In the genomic region with DNA sequence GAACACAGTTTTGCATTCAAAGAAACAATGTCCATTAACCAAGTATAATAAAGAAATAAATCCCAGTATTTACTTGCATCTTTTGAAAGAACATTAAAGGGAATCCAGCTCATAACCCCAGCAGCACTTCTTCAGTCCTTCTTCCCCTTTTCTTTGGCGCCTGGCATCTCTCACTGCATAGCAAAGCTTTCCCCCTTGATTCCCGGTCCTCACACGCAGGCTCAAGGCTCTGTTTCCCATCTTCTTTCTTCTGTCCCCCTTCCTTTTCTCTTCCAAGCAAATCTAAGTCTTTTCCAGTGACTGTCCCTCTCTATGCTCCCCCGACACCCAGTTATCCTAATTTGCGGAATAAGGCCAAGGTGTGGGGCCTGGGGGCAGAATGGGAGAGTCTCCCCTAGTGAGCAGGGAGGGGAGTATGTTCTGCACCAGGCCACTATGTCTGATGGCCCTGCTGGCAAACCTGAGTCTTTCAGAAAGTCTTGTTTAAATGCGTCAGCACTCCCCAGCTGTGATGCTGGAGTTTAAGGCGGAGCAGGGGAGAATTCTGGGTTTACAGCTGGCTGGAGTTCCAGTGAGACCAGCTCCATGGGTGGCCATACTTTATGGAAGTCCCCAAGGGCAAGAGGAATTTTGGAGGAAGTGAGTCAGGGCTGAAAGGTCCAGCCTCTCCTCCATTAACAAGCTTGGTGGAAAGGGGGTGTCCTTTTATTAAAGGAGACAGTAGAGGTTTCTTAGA, we compare ENCODE assay signal across 10 cellular contexts. TPM values are rescaled to one million over a fixed set of nuclear protein-coding genes. Genes with fewer than 3 reads are reported as not detected.
DNase-seq lines count a peak whose midpoint lies in the region; ATAC-seq, FAIRE-seq and TF ChIP-seq lines count a peak whose summit lies in the region.
"Had no signal": no experiment of that assay in that cellular context is flagged by ENCODE, and none has a peak within 500 bp of the region (broad histone marks: within the 10 kb centered on the region; RNA-seq: fewer than 3 reads in every experiment).

No MANE protein-coding gene starts in this region.

- no peaks in the 10 kb centered on the region for H4K20me1 ChIP-seq in astrocyte (ENCODE audit: insufficient read depth, low read length)

- peaks cover 40% of the 10 kb centered on the region for H3K36me3 Mint-ChIP-seq in astrocyte (ENCODE audit: low read depth, unreplicated experiment)
- H3K36me3 Mint-ChIP-seq in activated CD4-positive, alpha-beta memory T cell treated with anti-CD3 and anti-CD28 coated beads, Interleukin-2, amount 10 ng/mL, durations not matched to agents 7 days and 5 days (ENCODE audit: low read depth), result peaks cover 43% of the 10 kb centered on the region

- H3K79me2 ChIP-seq in astrocyte (ENCODE audit: insufficient read depth, low read length), result no peaks in the 10 kb centered on the region

- no peak overlapping the region for H3K4me3 ChIP-seq in astrocyte (ENCODE audit: insufficient read depth, low read depth, low read length)

- peak; percentile 93 for DNase-seq in HCEC 1CT
- DNase-seq in astrocyte (ENCODE audit: low read depth), result peak; percentile 90
- DNase-seq in left cardiac atrium, result peak; percentile 71
- peak; percentile 99 for DNase-seq in smooth muscle cell of the brain vasculature (ENCODE audit: low read depth, low spot score)
- no peak for DNase-seq in activated CD4-positive, alpha-beta memory T cell treated with anti-CD3 and anti-CD28 coated beads, Interleukin-2, amount 10 ng/mL, durations not matched to agents 7 days and 5 days
- DNase-seq in KG1 (lab: John Stamatoyannopoulos, UW), result no peak
- DNase-seq in stimulated activated CD4-positive, alpha-beta T cell treated with anti-CD3 and anti-CD28 coated beads, Interleukin-15, amount 100 ng/mL, for 24 hours, result no peak
- no peak for DNase-seq in stimulated activated CD4-positive, alpha-beta T cell treated with anti-CD3 and anti-CD28 coated beads, Interleukin-4, amount 100 ng/mL, for 1 hour

- H3K9me3 ChIP-seq in astrocyte (ENCODE audit: insufficient read depth, low read depth, low read length), result no peaks in the 10 kb centered on the region

- intact Hi-C loops in left cardiac atrium (cut with DNase I), result no loop called here

- ATAC-seq in left cardiac atrium, result peak; percentile 58 to 60

- no peaks in the 10 kb centered on the region for H3K9me3 Mint-ChIP-seq in astrocyte (ENCODE audit: unreplicated experiment)
- no peaks in the 10 kb centered on the region for H3K9me3 Mint-ChIP-seq in activated CD4-positive, alpha-beta memory T cell treated with anti-CD3 and anti-CD28 coated beads, Interleukin-2, amount 10 ng/mL, durations not matched to agents 7 days and 5 days

- no peaks in the 10 kb centered on the region for H3K36me3 ChIP-seq in astrocyte (ENCODE audit: insufficient read depth, low read length)

- peaks cover 41% of the 10 kb centered on the region for H3K4me1 Mint-ChIP-seq in astrocyte (ENCODE audit: low read depth, unreplicated experiment)
- H3K4me1 Mint-ChIP-seq in activated CD4-positive, alpha-beta memory T cell treated with anti-CD3 and anti-CD28 coated beads, Interleukin-2, amount 10 ng/mL, durations not matched to agents 7 days and 5 days, result no peaks in the 10 kb centered on the region

- peak overlapping the region; percentile 64 for H3K27ac Mint-ChIP-seq in astrocyte (ENCODE audit: unreplicated experiment)
- no peak overlapping the region for H3K27ac Mint-ChIP-seq in activated CD4-positive, alpha-beta memory T cell treated with anti-CD3 and anti-CD28 coated beads, Interleukin-2, amount 10 ng/mL, durations not matched to agents 7 days and 5 days

- peak overlapping the region; percentile 44 for H3K9ac ChIP-seq in astrocyte (ENCODE audit: low read length)

- H3K4me2 ChIP-seq in astrocyte (ENCODE audit: low read length), result peak overlapping the region; percentile 67

- CTCF ChIA-PET in activated CD4-positive, alpha-beta memory T cell treated with anti-CD3 and anti-CD28 coated beads, Interleukin-2, amount 10 ng/mL, durations not matched to agents 7 days and 5 days (lab: Charles Lee), result interaction anchor here (1.3 to 3.8 kb wide), 4 partner anchors 8 to 89 kb away, joined by 3 to 24 read pairs (median 10); no protein-coding TSS in a partner anchor

- peak overlapping the region; percentile 10 for H3K4me3 Mint-ChIP-seq in astrocyte (ENCODE audit: unreplicated experiment)
- H3K4me3 Mint-ChIP-seq in activated CD4-positive, alpha-beta memory T cell treated with anti-CD3 and anti-CD28 coated beads, Interleukin-2, amount 10 ng/mL, durations not matched to agents 7 days and 5 days, result no peak overlapping the region

- POLR2A ChIA-PET in activated CD4-positive, alpha-beta memory T cell treated with anti-CD3 and anti-CD28 coated beads, Interleukin-2, amount 10 ng/mL, durations not matched to agents 7 days and 5 days (lab: Charles Lee), result interaction anchor here (1.5 kb wide), 1 partner anchor 12 kb away, joined by 4 read pairs; no protein-coding TSS in a partner anchor

- H3K4me1 ChIP-seq in astrocyte (ENCODE audit: insufficient read depth, low read length), result peaks cover 29% of the 10 kb centered on the region

- TF ChIP-seq CTCF in astrocyte (IDR thresholded peaks at IDR 0.05; ENCODE audit: insufficient read depth, low read depth, low read length), result no peak

- H2AFZ ChIP-seq in astrocyte (ENCODE audit: low read depth, low read length), result no peak overlapping the region

- H3K27ac ChIP-seq in astrocyte (ENCODE audit: low read depth, low read length), result peak overlapping the region; percentile 72
- H3K27ac ChIP-seq: epithelial cell of prostate had no signal

- H3K27me3 ChIP-seq in astrocyte (ENCODE audit: insufficient read depth, low read length), result no peaks in the 10 kb centered on the region

- H3K27me3 Mint-ChIP-seq in astrocyte (ENCODE audit: low read depth, unreplicated experiment), result no peaks in the 10 kb centered on the region
- H3K27me3 Mint-ChIP-seq in activated CD4-positive, alpha-beta memory T cell treated with anti-CD3 and anti-CD28 coated beads, Interleukin-2, amount 10 ng/mL, durations not matched to agents 7 days and 5 days, result no peaks in the 10 kb centered on the region

- FAIRE-seq in astrocyte (lab: Jason Lieb, UNC), result peak; percentile 96
- FAIRE-seq: GM18507 had no signal

RNA-seq across cellular contexts. Expression of gene GOLGA6A, which starts 42.1 kb away (rescaled TPM):
- total RNA-seq in astrocyte, result 0.30 and 0.31 TPM in 2 replicates
- not detected for total RNA-seq in left cardiac atrium
- total RNA-seq in activated CD4-positive, alpha-beta memory T cell treated with anti-CD3 and anti-CD28 coated beads, Interleukin-2, amount 10 ng/mL, durations not matched to agents 7 days and 5 days, result not detected

RNA-seq across cellular contexts. Expression of gene PML, which starts 45.8 kb away (rescaled TPM):
- total RNA-seq in astrocyte (116 and 119 TPM in 2 replicates), left cardiac atrium (10 to 100 TPM; 23.4 to 38.7 TPM)
- total RNA-seq in activated CD4-positive, alpha-beta memory T cell treated with anti-CD3 and anti-CD28 coated beads, Interleukin-2, amount 10 ng/mL, durations not matched to agents 7 days and 5 days, result 100 to 1,000 TPM; 133 to 138 TPM

RNA-seq across cellular contexts. Expression of gene STOML1, which starts 48.2 kb away (rescaled TPM):
- total RNA-seq in astrocyte (12.4 and 16.6 TPM in 2 replicates), left cardiac atrium (10 to 100 TPM; 20.3 to 21.1 TPM)
- 1 to 10 TPM; 7.1 to 8.5 TPM for total RNA-seq in activated CD4-positive, alpha-beta memory T cell treated with anti-CD3 and anti-CD28 coated beads, Interleukin-2, amount 10 ng/mL, durations not matched to agents 7 days and 5 days

Comparison
In these comparisons a context has a peak if more than half of its experiments do, and no peak if none do; other contexts are left out.
1. DNase-seq: peak in HCEC 1CT (single experiment), astrocyte (single experiment), left cardiac atrium (single experiment) and smooth muscle cell of the brain vasculature (single experiment); none in activated CD4-positive, alpha-beta memory T cell treated with anti-CD3 and anti-CD28 coated beads, Interleukin-2, amount 10 ng/mL, durations not matched to agents 7 days and 5 days (single experiment), KG1 (single experiment), stimulated activated CD4-positive, alpha-beta T cell treated with anti-CD3 and anti-CD28 coated beads, Interleukin-15, amount 100 ng/mL, for 24 hours (single experiment) and stimulated activated CD4-positive, alpha-beta T cell treated with anti-CD3 and anti-CD28 coated beads, Interleukin-4, amount 100 ng/mL, for 1 hour (single experiment).